ENCODE assay signal across 1 cellular context in genomic region chr15:100570282-100570681, GRCh38.
TF ChIP-seq lines count a peak whose summit lies in the region.

No MANE protein-coding gene starts in this region.

TF ChIP-seq in GM12878, 131 proteins besides CTCF, POLR2A, EP300 and RAD21:
- TF ChIP-seq, protein P1, sequence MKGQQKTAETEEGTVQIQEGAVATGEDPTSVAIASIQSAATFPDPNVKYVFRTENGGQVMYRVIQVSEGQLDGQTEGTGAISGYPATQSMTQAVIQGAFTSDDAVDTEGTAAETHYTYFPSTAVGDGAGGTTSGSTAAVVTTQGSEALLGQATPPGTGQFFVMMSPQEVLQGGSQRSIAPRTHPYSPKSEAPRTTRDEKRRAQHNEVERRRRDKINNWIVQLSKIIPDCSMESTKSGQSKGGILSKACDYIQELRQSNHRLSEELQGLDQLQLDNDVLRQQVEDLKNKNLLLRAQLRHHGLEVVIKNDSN (IDR thresholded peaks at IDR 0.05; ENCODE audit: borderline replicate concordance, extremely low read length, insufficient read depth, low read depth, low read length) = peak; percentile 77
- TF ChIP-seq RAD51 (IDR thresholded peaks at IDR 0.05) = 0 out of 2 replicates have a peak, but pooled peaks have one; percentile 26
- TF ChIP-seq CBX5 (IDR thresholded peaks at IDR 0.05; ENCODE audit: low read depth) = no peak
